1 cellular context compared by ENCODE assay signal in genomic region chr9:34635556-34635955, GRCh38.
TF ChIP-seq lines count a peak whose summit lies in the region.

No MANE protein-coding gene starts in this region.

TF ChIP-seq in GM12878, 131 proteins besides CTCF, POLR2A, EP300 and RAD21:
- no peak for TF ChIP-seq IRF4 (IDR thresholded peaks at IDR 0.05; ENCODE audit: low read depth, low read length)
- no peak for TF ChIP-seq NRF1 (conservative IDR thresholded peaks at IDR 0.05; ENCODE audit: low read depth, low read length)
- no peak for TF ChIP-seq IKZF2 (IDR thresholded peaks at IDR 0.05)
- TF ChIP-seq ATF7 (IDR thresholded peaks at IDR 0.05; ENCODE audit: low read depth): no peak
- no peak for TF ChIP-seq SMC3 (IDR thresholded peaks at IDR 0.05; ENCODE audit: borderline replicate concordance, low read length)
- no peak for TF ChIP-seq CBX5 (IDR thresholded peaks at IDR 0.05; ENCODE audit: low read depth)
- TF ChIP-seq IKZF1 (conservative IDR thresholded peaks at IDR 0.05): no peak
- TF ChIP-seq EZH2 (IDR thresholded peaks at IDR 0.05; ENCODE audit: borderline replicate concordance, control insufficient read depth, low read depth, low read length): no peak
- TF ChIP-seq BHLHE40 (IDR thresholded peaks at IDR 0.05; ENCODE audit: borderline replicate concordance in 1 of 2, low read depth in 2 of 2, low read length in 1 of 2): no peak
- TF ChIP-seq HDGF (IDR thresholded peaks at IDR 0.05): no peak
- TF ChIP-seq CBFB (IDR thresholded peaks at IDR 0.05; ENCODE audit: low read depth): no peak
- no peak for TF ChIP-seq CHD4 (IDR thresholded peaks at IDR 0.05)
- TF ChIP-seq POU2F2 (IDR thresholded peaks at IDR 0.05; ENCODE audit: borderline replicate concordance, low read depth, low read length): no peak
- TF ChIP-seq SMAD1 (IDR thresholded peaks at IDR 0.05; ENCODE audit: low read depth, partially characterized antibody): no peak
- TF ChIP-seq, protein P1, sequence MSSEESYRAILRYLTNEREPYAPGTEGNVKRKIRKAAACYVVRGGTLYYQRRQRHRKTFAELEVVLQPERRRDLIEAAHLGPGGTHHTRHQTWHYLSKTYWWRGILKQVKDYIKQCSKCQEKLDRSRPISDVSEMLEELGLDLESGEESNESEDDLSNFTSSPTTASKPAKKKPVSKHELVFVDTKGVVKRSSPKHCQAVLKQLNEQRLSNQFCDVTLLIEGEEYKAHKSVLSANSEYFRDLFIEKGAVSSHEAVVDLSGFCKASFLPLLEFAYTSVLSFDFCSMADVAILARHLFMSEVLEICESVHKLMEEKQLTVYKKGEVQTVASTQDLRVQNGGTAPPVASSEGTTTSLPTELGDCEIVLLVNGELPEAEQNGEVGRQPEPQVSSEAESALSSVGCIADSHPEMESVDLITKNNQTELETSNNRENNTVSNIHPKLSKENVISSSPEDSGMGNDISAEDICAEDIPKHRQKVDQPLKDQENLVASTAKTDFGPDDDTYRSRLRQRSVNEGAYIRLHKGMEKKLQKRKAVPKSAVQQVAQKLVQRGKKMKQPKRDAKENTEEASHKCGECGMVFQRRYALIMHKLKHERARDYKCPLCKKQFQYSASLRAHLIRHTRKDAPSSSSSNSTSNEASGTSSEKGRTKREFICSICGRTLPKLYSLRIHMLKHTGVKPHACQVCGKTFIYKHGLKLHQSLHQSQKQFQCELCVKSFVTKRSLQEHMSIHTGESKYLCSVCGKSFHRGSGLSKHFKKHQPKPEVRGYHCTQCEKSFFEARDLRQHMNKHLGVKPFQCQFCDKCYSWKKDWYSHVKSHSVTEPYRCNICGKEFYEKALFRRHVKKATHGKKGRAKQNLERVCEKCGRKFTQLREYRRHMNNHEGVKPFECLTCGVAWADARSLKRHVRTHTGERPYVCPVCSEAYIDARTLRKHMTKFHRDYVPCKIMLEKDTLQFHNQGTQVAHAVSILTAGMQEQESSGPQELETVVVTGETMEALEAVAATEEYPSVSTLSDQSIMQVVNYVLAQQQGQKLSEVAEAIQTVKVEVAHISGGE (CRISPR knock-in tag; IDR thresholded peaks at IDR 0.05): no peak
